ENCODE assay signal across 15 cellular contexts in genomic region chr6:116366740-116367275, GRCh38.
"Had no signal": no experiment of that assay in that cellular context is flagged by ENCODE, and none has a peak within 500 bp of the region (broad histone marks: within the 10 kb centered on the region; RNA-seq: fewer than 3 reads in every experiment).

No MANE protein-coding gene starts in this region.

- H3K9me3 ChIP-seq: adrenal gland, esophagus muscularis mucosa, vagina had no signal

- H3K27ac ChIP-seq: adrenal gland, esophagus muscularis mucosa, vagina had no signal

- H3K9me3 Mint-ChIP-seq: activated CD4-positive, alpha-beta T cell treated with anti-CD3 and anti-CD28 coated beads, Interleukin-2, amount 10 ng/mL, durations not matched to agents 7 days and 5 days; activated naive CD4-positive, alpha-beta T cell treated with anti-CD3 and anti-CD28 coated beads, Interleukin-2, amount 50 U/mL, for 72 hours; activated T-cell treated with anti-CD3 and anti-CD28 coated beads, Interleukin-2, amount 50 U/mL, for 24 hours; immature natural killer cell; natural killer cell; stimulated activated naive CD8-positive, alpha-beta T cell treated with anti-CD3 and anti-CD28 coated beads, Interleukin-15, amount 100 ng/mL, for 72 hours; T-helper 1 cell treated with Interleukin-12 subunit alpha and Interleukin-12 subunit beta and Interleukin-4 antibody, amounts not matched to agents 30 μg/mL and 1 μg/mL, for 36 hours had no signal

- H3K4me3 ChIP-seq: adrenal gland, esophagus muscularis mucosa, vagina had no signal

- DNase-seq: activated CD4-positive, alpha-beta T cell treated with anti-CD3 and anti-CD28 coated beads, Interleukin-2, amount 10 ng/mL, durations not matched to agents 7 days and 5 days; activated CD8-positive, alpha-beta T cell treated with anti-CD3 and anti-CD28 coated beads, Interleukin-2, amount 10 ng/mL, durations not matched to agents 7 days and 5 days; activated effector memory CD4-positive, alpha-beta T cell treated with anti-CD3 and anti-CD28 coated beads, Interleukin-2, amount 50 U/mL, for 16 hours; activated T-cell treated with anti-CD3 and anti-CD28 coated beads, Interleukin-2, amount 50 U/mL, for 24 hours; adrenal gland; immature natural killer cell; natural killer cell; right cardiac atrium; stimulated activated naive CD8-positive, alpha-beta T cell treated with anti-CD3 and anti-CD28 coated beads, Interleukin-15, amount 100 ng/mL, for 72 hours; trophoblast cell had no signal

- H3K36me3 Mint-ChIP-seq: activated naive CD4-positive, alpha-beta T cell treated with anti-CD3 and anti-CD28 coated beads, Interleukin-2, amount 50 U/mL, for 72 hours; immature natural killer cell; natural killer cell had no signal

- H3K27ac Mint-ChIP-seq: activated CD4-positive, alpha-beta T cell treated with anti-CD3 and anti-CD28 coated beads, Interleukin-2, amount 10 ng/mL, durations not matched to agents 7 days and 5 days; activated CD8-positive, alpha-beta T cell treated with anti-CD3 and anti-CD28 coated beads, Interleukin-2, amount 10 ng/mL, durations not matched to agents 7 days and 5 days; activated naive CD4-positive, alpha-beta T cell treated with anti-CD3 and anti-CD28 coated beads, Interleukin-2, amount 50 U/mL, for 72 hours; activated T-cell treated with anti-CD3 and anti-CD28 coated beads, Interleukin-2, amount 50 U/mL, for 24 hours; immature natural killer cell; natural killer cell; stimulated activated naive CD8-positive, alpha-beta T cell treated with anti-CD3 and anti-CD28 coated beads, Interleukin-15, amount 100 ng/mL, for 72 hours; T-helper 1 cell treated with Interleukin-12 subunit alpha and Interleukin-12 subunit beta and Interleukin-4 antibody, amounts not matched to agents 30 μg/mL and 1 μg/mL, for 36 hours had no signal

- H3K36me3 ChIP-seq: adrenal gland, esophagus muscularis mucosa, vagina had no signal

- ATAC-seq: activated CD4-positive, CD25-positive, alpha-beta regulatory T cell treated with anti-CD3 and anti-CD28 coated beads, Interleukin-2, amount 50 U/mL, for 24 hours; activated CD8-positive, alpha-beta T cell treated with anti-CD3 and anti-CD28 coated beads, Interleukin-2, amount 10 ng/mL, durations not matched to agents 7 days and 5 days; activated naive CD4-positive, alpha-beta T cell treated with anti-CD3 and anti-CD28 coated beads, Interleukin-2, amount 50 U/mL, for 72 hours; natural killer cell; right cardiac atrium; stimulated activated naive CD8-positive, alpha-beta T cell treated with anti-CD3 and anti-CD28 coated beads, Interleukin-15, amount 100 ng/mL, for 72 hours had no signal

- H3K27me3 ChIP-seq: adrenal gland, esophagus muscularis mucosa, vagina had no signal

- H3K4me3 Mint-ChIP-seq: activated CD4-positive, alpha-beta T cell treated with anti-CD3 and anti-CD28 coated beads, Interleukin-2, amount 10 ng/mL, durations not matched to agents 7 days and 5 days; activated CD8-positive, alpha-beta T cell treated with anti-CD3 and anti-CD28 coated beads, Interleukin-2, amount 10 ng/mL, durations not matched to agents 7 days and 5 days; activated T-cell treated with anti-CD3 and anti-CD28 coated beads, Interleukin-2, amount 50 U/mL, for 24 hours; immature natural killer cell; natural killer cell; stimulated activated naive CD8-positive, alpha-beta T cell treated with anti-CD3 and anti-CD28 coated beads, Interleukin-15, amount 100 ng/mL, for 72 hours; T-helper 1 cell treated with Interleukin-12 subunit alpha and Interleukin-12 subunit beta and Interleukin-4 antibody, amounts not matched to agents 30 μg/mL and 1 μg/mL, for 36 hours had no signal
